Comparison of ENCODE assay signal across 8 cellular contexts in genomic region chr7:149460493-149461330, GRCh38.
DNase-seq lines count a peak whose midpoint lies in the region; ATAC-seq lines count a peak whose summit lies in the region.

TSS of gene ZNF777 (minus strand) at chr7:149461062. CDS start at chr7:149456022, 5,040 bp downstream.

- DNase-seq in AG08395 (ENCODE audit: low spot score), result peak; percentile 95
- peak; percentile 73 for DNase-seq in NCI-H2196 (lab: John Stamatoyannopoulos, UW; ENCODE audit: unreplicated experiment)
- peak; percentile 68 for DNase-seq in activated CD4-positive, CD25-positive, alpha-beta regulatory T cell treated with anti-CD3 and anti-CD28 coated beads, Interleukin-2, amount 50 U/mL, for 16 hours (ENCODE audit: low read depth, low spot score)
- peak; percentile 90 for DNase-seq in cerebellar cortex (ENCODE audit: low spot score)
- DNase-seq in kidney glomerular epithelial cell (lab: John Stamatoyannopoulos, UW), result peak; percentile 55
- DNase-seq in stimulated activated CD4-positive, alpha-beta T cell treated with anti-CD3 and anti-CD28 coated beads, Interleukin-1b, Interleukin-23, amount 100 ng/mL, for 1 hour (ENCODE audit: low read depth in 2 of 2), result peak; percentile 53 to 67

- ATAC-seq in GM18861 (IDR thresholded peaks at IDR 0.05; ENCODE audit: unreplicated experiment) (peak; percentile 98), HG03095 (IDR thresholded peaks at IDR 0.05; ENCODE audit: unreplicated experiment) (peak; percentile 95)

Comparison
In these comparisons a context has a peak if more than half of its experiments do, and no peak if none do; other contexts are left out.
1. Peak in every context shown above with its lines: DNase-seq and ATAC-seq.